In genomic region chr16:74608381-74608780, GRCh38 we compare ENCODE assay signal across 14 cellular contexts. TPM values are rescaled to one million over a fixed set of nuclear protein-coding genes. Genes with fewer than 3 reads are reported as not detected.
DNase-seq lines count a peak whose midpoint lies in the region; ATAC-seq and TF ChIP-seq lines count a peak whose summit lies in the region.
"Had no signal": no experiment of that assay in that cellular context is flagged by ENCODE, and none has a peak within 500 bp of the region (broad histone marks: within the 10 kb centered on the region; RNA-seq: fewer than 3 reads in every experiment).

No MANE protein-coding gene starts in this region.

- H3K4me3 ChIP-seq in HAP-1, result no peak overlapping the region
- H3K4me3 ChIP-seq: tibial nerve had no signal

- peaks cover 20% of the 10 kb centered on the region for H3K4me1 ChIP-seq in HAP-1

- H3K36me3 ChIP-seq in HAP-1 (replicated peaks), result 0 out of 2 replicates have a peak, but pooled peaks cover 3% of the 10 kb centered on the region
- H3K36me3 ChIP-seq: gastroesophageal sphincter, tibial nerve had no signal

- in situ Hi-C loops in HAP-1 (cut with MboI; ENCODE audit: low sequenced_read_pairs), result no loop called here

- H3K4me3 Mint-ChIP-seq in activated naive CD8-positive, alpha-beta T cell, result peak overlapping the region; percentile 96
- no peak overlapping the region for H3K4me3 Mint-ChIP-seq in activated naive CD8-positive, alpha-beta T cell treated with anti-CD3 and anti-CD28 coated beads, Interleukin-2, amount 50 U/mL, for 24 hours
- H3K4me3 Mint-ChIP-seq in WTC11, result peak overlapping the region; percentile 86
- no peak overlapping the region for H3K4me3 Mint-ChIP-seq in memory B cell
- H3K4me3 Mint-ChIP-seq in type B pancreatic cell, result peak overlapping the region; percentile 95

- H3K9me3 ChIP-seq in HAP-1, result no peaks in the 10 kb centered on the region
- H3K9me3 ChIP-seq: gastroesophageal sphincter, tibial nerve had no signal

- CTCF ChIA-PET in WTC11 (lab: Charles Lee), result interaction anchor here (0.7 kb wide), 1 partner anchor 255 kb away, joined by 4 read pairs; no protein-coding TSS in a partner anchor

- no peaks in the 10 kb centered on the region for H3K27me3 ChIP-seq in HAP-1 (ENCODE audit: low read depth)
- H3K27me3 ChIP-seq: gastroesophageal sphincter, tibial nerve had no signal

- TF ChIP-seq CTCF in WTC11 (IDR thresholded peaks at IDR 0.05) (no peak), type B pancreatic cell (conservative IDR thresholded peaks at IDR 0.05) (no peak)

- H3K9me3 Mint-ChIP-seq in activated naive CD8-positive, alpha-beta T cell (ENCODE audit: low read depth), result no peaks in the 10 kb centered on the region
- no peaks in the 10 kb centered on the region for H3K9me3 Mint-ChIP-seq in activated naive CD8-positive, alpha-beta T cell treated with anti-CD3 and anti-CD28 coated beads, Interleukin-2, amount 50 U/mL, for 24 hours
- no peaks in the 10 kb centered on the region for H3K9me3 Mint-ChIP-seq in WTC11
- no peaks in the 10 kb centered on the region for H3K9me3 Mint-ChIP-seq in memory B cell
- H3K9me3 Mint-ChIP-seq in type B pancreatic cell, result no peaks in the 10 kb centered on the region
- H3K9me3 Mint-ChIP-seq: IgD-negative memory B cell had no signal

- DNase-seq in activated naive CD8-positive, alpha-beta T cell treated with anti-CD3 and anti-CD28 coated beads, Interleukin-2, amount 50 U/mL, for 24 hours, result no peak
- no peak for DNase-seq in WTC11 (ENCODE audit: low spot score)
- no peak for DNase-seq in memory B cell (ENCODE audit: low spot score in 2 of 2)
- DNase-seq in type B pancreatic cell (ENCODE audit: extremely low spot score, unreplicated experiment), result no peak
- no peak for DNase-seq in NCI-H526 (lab: John Stamatoyannopoulos, UW)
- no peak for DNase-seq in HAP-1 (ENCODE audit: low spot score in 2 of 2)
- no peak for DNase-seq in NCI-H1436 treated with DMSO at 0.1 percent for 48 hours (lab: John Stamatoyannopoulos, UW)
- DNase-seq: islet precursor cell; NCI-H345; stimulated activated CD4-positive, alpha-beta T cell treated with anti-CD3 and anti-CD28 coated beads, Interleukin-2, amount 100 ng/mL, for 48 hours had no signal

- H3K27ac Mint-ChIP-seq in activated naive CD8-positive, alpha-beta T cell, result peak overlapping the region; percentile 96
- H3K27ac Mint-ChIP-seq in activated naive CD8-positive, alpha-beta T cell treated with anti-CD3 and anti-CD28 coated beads, Interleukin-2, amount 50 U/mL, for 24 hours, result no peak overlapping the region
- H3K27ac Mint-ChIP-seq in WTC11 (peak overlapping the region; percentile 96; the same call in 1 of the 2 replicates), memory B cell (peak overlapping the region; percentile 38), type B pancreatic cell (peak overlapping the region; percentile 56)

- POLR2A ChIA-PET in WTC11 (lab: Charles Lee), result interaction anchor here (0.7 to 2.2 kb wide), 2 partner anchors 11 to 58 kb away, joined by 3 to 8 read pairs; partner anchors contain the start of gene RFWD3

- peaks cover 49% of the 10 kb centered on the region for H3K4me1 Mint-ChIP-seq in activated naive CD8-positive, alpha-beta T cell (ENCODE audit: low read depth)
- H3K4me1 Mint-ChIP-seq in activated naive CD8-positive, alpha-beta T cell treated with anti-CD3 and anti-CD28 coated beads, Interleukin-2, amount 50 U/mL, for 24 hours, result peaks cover 42% of the 10 kb centered on the region
- peaks cover 36% of the 10 kb centered on the region for H3K4me1 Mint-ChIP-seq in WTC11
- peaks cover 25% of the 10 kb centered on the region for H3K4me1 Mint-ChIP-seq in memory B cell
- H3K4me1 Mint-ChIP-seq in type B pancreatic cell (ENCODE audit: unreplicated experiment), result peaks cover 27% of the 10 kb centered on the region

- ATAC-seq in activated naive CD8-positive, alpha-beta T cell treated with anti-CD3 and anti-CD28 coated beads, Interleukin-2, amount 50 U/mL, for 24 hours, result no peak
- ATAC-seq in WTC11 (no peak), memory B cell (ENCODE audit: low read depth) (no peak)
- ATAC-seq: gastroesophageal sphincter had no signal

- H3K36me3 Mint-ChIP-seq in activated naive CD8-positive, alpha-beta T cell, result no peaks in the 10 kb centered on the region
- peaks cover 6% of the 10 kb centered on the region for H3K36me3 Mint-ChIP-seq in activated naive CD8-positive, alpha-beta T cell treated with anti-CD3 and anti-CD28 coated beads, Interleukin-2, amount 50 U/mL, for 24 hours (ENCODE audit: low read depth)
- H3K36me3 Mint-ChIP-seq in WTC11, result no peaks in the 10 kb centered on the region
- H3K36me3 Mint-ChIP-seq in memory B cell, result no peaks in the 10 kb centered on the region
- H3K36me3 Mint-ChIP-seq in type B pancreatic cell, result peaks cover 4% of the 10 kb centered on the region

- H3K27me3 Mint-ChIP-seq in activated naive CD8-positive, alpha-beta T cell, result no peaks in the 10 kb centered on the region
- H3K27me3 Mint-ChIP-seq in activated naive CD8-positive, alpha-beta T cell treated with anti-CD3 and anti-CD28 coated beads, Interleukin-2, amount 50 U/mL, for 24 hours, result no peaks in the 10 kb centered on the region
- H3K27me3 Mint-ChIP-seq in WTC11 (ENCODE audit: low read depth) (no peaks in the 10 kb centered on the region), memory B cell (no peaks in the 10 kb centered on the region), type B pancreatic cell (no peaks in the 10 kb centered on the region)
- H3K27me3 Mint-ChIP-seq: IgD-negative memory B cell had no signal

TF ChIP-seq in WTC11, 78 proteins besides CTCF, POLR2A, EP300 and RAD21 (continues in another document):
- TF ChIP-seq AFF4 (CRISPR knock-in tag; IDR thresholded peaks at IDR 0.05; ENCODE audit: borderline replicate concordance), result 0 out of 2 replicates have a peak, but pooled peaks have one; percentile 21
- no peak for TF ChIP-seq FOXP1 (CRISPR knock-in tag; IDR thresholded peaks at IDR 0.05; ENCODE audit: borderline replicate concordance)
- no peak for TF ChIP-seq STAT6 (CRISPR knock-in tag; conservative IDR thresholded peaks at IDR 0.05; ENCODE audit: low read depth)
- TF ChIP-seq, protein P1, sequence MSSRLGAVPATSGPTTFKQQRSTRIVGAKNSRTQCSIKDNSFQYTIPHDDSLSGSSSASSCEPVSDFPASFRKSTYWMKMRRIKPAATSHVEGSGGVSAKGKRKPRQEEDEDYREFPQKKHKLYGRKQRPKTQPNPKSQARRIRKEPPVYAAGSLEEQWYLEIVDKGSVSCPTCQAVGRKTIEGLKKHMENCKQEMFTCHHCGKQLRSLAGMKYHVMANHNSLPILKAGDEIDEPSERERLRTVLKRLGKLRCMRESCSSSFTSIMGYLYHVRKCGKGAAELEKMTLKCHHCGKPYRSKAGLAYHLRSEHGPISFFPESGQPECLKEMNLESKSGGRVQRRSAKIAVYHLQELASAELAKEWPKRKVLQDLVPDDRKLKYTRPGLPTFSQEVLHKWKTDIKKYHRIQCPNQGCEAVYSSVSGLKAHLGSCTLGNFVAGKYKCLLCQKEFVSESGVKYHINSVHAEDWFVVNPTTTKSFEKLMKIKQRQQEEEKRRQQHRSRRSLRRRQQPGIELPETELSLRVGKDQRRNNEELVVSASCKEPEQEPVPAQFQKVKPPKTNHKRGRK (CRISPR knock-in tag; IDR thresholded peaks at IDR 0.05; ENCODE audit: borderline replicate concordance), result no peak
- TF ChIP-seq JUN (CRISPR knock-in tag; IDR thresholded peaks at IDR 0.05), result no peak

RNA-seq across cellular contexts. Expression of gene GLG1, which starts 1.5 kb away (rescaled TPM):
- total RNA-seq in WTC11 (2021) (156 to 179 TPM (median 171 TPM) in 3 replicates), type B pancreatic cell (ENCODE audit: low replicate concordance) (128 and 144 TPM in 2 replicates)

RNA-seq across cellular contexts. Expression of gene RFWD3, which starts 58.3 kb away (rescaled TPM):
- total RNA-seq in WTC11 (2021), result 78.8 to 109 TPM (median 86.2 TPM) in 3 replicates
- total RNA-seq in type B pancreatic cell (ENCODE audit: low replicate concordance), result 35.2 and 51.8 TPM in 2 replicates

Comparison
In these comparisons a context has a peak if more than half of its experiments do, and no peak if none do; other contexts are left out.
1. H3K4me3 Mint-ChIP-seq: peak in activated naive CD8-positive, alpha-beta T cell (single experiment), WTC11 (single experiment) and type B pancreatic cell (single experiment); none in activated naive CD8-positive, alpha-beta T cell treated with anti-CD3 and anti-CD28 coated beads, Interleukin-2, amount 50 U/mL, for 24 hours (single experiment) and memory B cell (single experiment).